Comparison of ENCODE assay signal across 15 cellular contexts in the genomic region with DNA sequence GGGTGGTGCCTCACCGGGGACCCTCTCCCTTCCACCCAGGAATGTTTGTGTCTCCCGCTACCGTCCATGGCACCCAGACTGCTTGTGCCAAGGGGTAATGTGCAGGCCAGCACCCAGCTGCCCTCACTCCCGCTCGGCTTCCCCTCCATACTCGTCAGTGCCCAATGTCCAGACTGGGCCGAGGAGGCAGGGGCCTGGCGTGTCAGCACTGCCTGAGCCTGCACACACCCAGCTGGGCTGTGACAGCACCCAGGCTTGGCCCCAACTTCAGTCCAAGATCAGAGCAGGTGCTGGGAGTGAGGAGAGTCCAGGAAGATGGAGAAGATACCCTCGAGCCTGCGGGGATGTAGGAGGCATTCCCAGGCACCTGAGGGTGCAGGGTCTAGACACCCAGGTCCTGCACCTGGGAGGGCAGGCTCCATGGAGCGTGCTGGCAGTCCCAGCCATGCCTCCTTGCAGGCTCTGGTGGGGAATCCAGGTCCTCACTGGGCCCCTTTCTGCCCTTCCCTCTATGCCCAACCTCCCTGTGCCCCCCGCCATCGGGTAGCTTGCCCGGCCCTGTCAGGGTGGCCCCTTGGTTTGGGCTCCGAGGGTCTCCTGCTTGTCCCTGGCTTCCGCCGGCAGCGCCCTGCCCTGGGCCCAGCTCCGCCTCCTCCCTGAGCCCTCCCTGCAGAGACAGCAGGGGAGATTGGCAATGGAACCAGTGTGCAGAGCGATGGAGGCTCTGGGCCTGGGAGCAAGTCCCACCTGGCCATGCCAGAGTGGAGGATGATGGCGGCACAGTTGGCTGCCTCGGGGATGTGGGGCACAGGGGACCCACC.
"Had no signal": no experiment of that assay in that cellular context is flagged by ENCODE, and none has a peak within 500 bp of the region (broad histone marks: within the 10 kb centered on the region; RNA-seq: fewer than 3 reads in every experiment).

No MANE protein-coding gene starts in this region.

- H3K4me3 ChIP-seq: ascending aorta, breast epithelium, prostate gland, right lobe of liver, tibial artery, vagina had no signal

- DNase-seq: activated CD4-positive, alpha-beta T cell treated with anti-CD3 and anti-CD28 coated beads, Interleukin-2, amount 50 U/mL, for 1 hour; activated CD8-positive, alpha-beta memory T cell treated with anti-CD3 and anti-CD28 coated beads for 24 hours; activated naive CD4-positive, alpha-beta T cell; left colon; mammary epithelial cell; nucleus accumbens; tibial artery had no signal

- H3K4me3 Mint-ChIP-seq: naive thymus-derived CD8-positive, alpha-beta T cell had no signal

- H3K36me3 ChIP-seq: ascending aorta, breast epithelium, prostate gland, right lobe of liver, tibial artery, vagina had no signal

- H3K4me1 Mint-ChIP-seq: naive thymus-derived CD8-positive, alpha-beta T cell had no signal

- H3K9me3 ChIP-seq: ascending aorta, breast epithelium, prostate gland, right lobe of liver, tibial artery, vagina had no signal

- H3K27ac Mint-ChIP-seq: naive thymus-derived CD8-positive, alpha-beta T cell had no signal

- ATAC-seq: activated CD4-positive, CD25-positive, alpha-beta regulatory T cell treated with anti-CD3 and anti-CD28 coated beads, Interleukin-2, amount 50 U/mL, for 24 hours; left colon; naive thymus-derived CD8-positive, alpha-beta T cell had no signal

- H3K27me3 ChIP-seq: ascending aorta, breast epithelium, right lobe of liver, tibial artery, vagina had no signal

- H3K4me1 ChIP-seq: ascending aorta, breast epithelium, prostate gland, right lobe of liver, tibial artery, vagina had no signal

- H3K27ac ChIP-seq: ascending aorta, breast epithelium, epithelial cell of prostate, prostate gland, right lobe of liver, tibial artery, vagina had no signal
